ENCODE assay signal across 12 cellular contexts in genomic region chr15:67186688-67187087, GRCh38.
A peak's percentile ranks its signal among the peaks of the same experiment; 100 is the strongest.
DNase-seq lines count a peak whose midpoint lies in the region; ATAC-seq and TF ChIP-seq lines count a peak whose summit lies in the region.
"Had no signal": no experiment of that assay in that cellular context is flagged by ENCODE, and none has a peak within 500 bp of the region (broad histone marks: within the 10 kb centered on the region; RNA-seq: fewer than 3 reads in every experiment).

No MANE protein-coding gene starts in this region.

- no peak overlapping the region for H3K9ac ChIP-seq in rectal smooth muscle tissue (ENCODE audit: low read length)

- CTCF ChIA-PET in AG04450 (lab: Charles Lee): no interaction called here

- TF ChIP-seq CTCF in AG04450 (IDR thresholded peaks at IDR 0.05; ENCODE audit: low read depth, low read length): no peak
- TF ChIP-seq CTCF in HFFc6 (IDR thresholded peaks at IDR 0.05): no peak
- no peak for TF ChIP-seq CTCF in esophagus squamous epithelium (IDR thresholded peaks at IDR 0.05)

- peaks cover 80% of the 10 kb centered on the region for H3K36me3 Mint-ChIP-seq in HFFc6 (ENCODE audit: low read depth)

- TF ChIP-seq POLR2A in esophagus squamous epithelium (IDR thresholded peaks at IDR 0.05): no peak

- no peak for DNase-seq in AG04450 (ENCODE audit: low read depth, low spot score)
- DNase-seq in HFFc6: no peak
- no peak for DNase-seq in esophagus squamous epithelium (lab: John Stamatoyannopoulos, UW)
- DNase-seq in NCI-H446 (lab: John Stamatoyannopoulos, UW): no peak
- DNase-seq: activated T-cell treated with anti-CD3 and anti-CD28 coated beads, Interleukin-2, amount 50 U/mL, for 72 hours; NCI-H2171; small intestine had no signal

- H3K4me1 Mint-ChIP-seq in HFFc6 (ENCODE audit: low read depth): peaks cover 76% of the 10 kb centered on the region

- H3K27ac ChIP-seq in AG04450 (ENCODE audit: low read depth, low read length) (peak overlapping the region; percentile 61), esophagus squamous epithelium (peak overlapping the region in 3 of 4 donors; percentile 73 to 81 (median 73)), rectal smooth muscle tissue (ENCODE audit: low read depth, low read length) (peak overlapping the region; percentile 64)

- 81 to 100% methylated on average over 1 to 4 of the region's 4 CpGs for WGBS in esophagus squamous epithelium, 2 donors

- ATAC-seq in HG02678 (IDR thresholded peaks at IDR 0.05; ENCODE audit: unreplicated experiment) (no peak), HG02840 (IDR thresholded peaks at IDR 0.05; ENCODE audit: low FRiP score, unreplicated experiment) (no peak), GM18498 (IDR thresholded peaks at IDR 0.05; ENCODE audit: unreplicated experiment) (no peak)

- H3K27me3 ChIP-seq in AG04450 (ENCODE audit: control insufficient read depth, insufficient read depth, low read length) (no peaks in the 10 kb centered on the region), esophagus squamous epithelium (no peaks in the 10 kb centered on the region), rectal smooth muscle tissue (ENCODE audit: control insufficient read depth, insufficient read depth, low read length) (no peaks in the 10 kb centered on the region)

- peaks cover 44% of the 10 kb centered on the region for H3K27me3 Mint-ChIP-seq in HFFc6 (ENCODE audit: insufficient read depth)
- H3K27me3 Mint-ChIP-seq: brain had no signal

- H3K27ac Mint-ChIP-seq in HFFc6: peak overlapping the region; percentile 54; the same call in 1 of the 2 replicates
- H3K27ac Mint-ChIP-seq: activated T-cell treated with anti-CD3 and anti-CD28 coated beads, Interleukin-2, amount 50 U/mL, for 72 hours had no signal

- no peaks in the 10 kb centered on the region for H3K9me3 ChIP-seq in AG04450 (ENCODE audit: control insufficient read depth, insufficient read depth, low read length)
- no peaks in the 10 kb centered on the region for H3K9me3 ChIP-seq in esophagus squamous epithelium

- intact Hi-C loops in esophagus squamous epithelium (cut with DNase I): no loop called here

- peaks cover 24 to 75% (median 47%) of the 10 kb centered on the region in 3 donors for H3K4me1 ChIP-seq in esophagus squamous epithelium
- H3K4me1 ChIP-seq in rectal smooth muscle tissue (ENCODE audit: control insufficient read depth, insufficient read depth, low read length): peaks cover 38% of the 10 kb centered on the region

- H3K36me3 ChIP-seq in esophagus squamous epithelium (peaks cover 14 to 96% (median 39%) of the 10 kb centered on the region in 3 donors), rectal smooth muscle tissue (ENCODE audit: control insufficient read depth, insufficient read depth, low read length) (peaks cover 20% of the 10 kb centered on the region)

- POLR2A ChIA-PET in AG04450 (lab: Yijun Ruan, JAX): interaction anchor here (0.7 to 2.8 kb wide), 3 partner anchors 8 to 137 kb away, joined by 3 to 16 read pairs (median 3); no protein-coding TSS in a partner anchor

- no peak overlapping the region for H3K4me3 Mint-ChIP-seq in HFFc6
- H3K4me3 Mint-ChIP-seq: brain had no signal

- H3K9me3 Mint-ChIP-seq in HFFc6: no peaks in the 10 kb centered on the region; the same call in 1 of the 2 replicates
- H3K9me3 Mint-ChIP-seq: activated T-cell treated with anti-CD3 and anti-CD28 coated beads, Interleukin-2, amount 50 U/mL, for 72 hours; brain had no signal

- H3K4me3 ChIP-seq in AG04450 (ENCODE audit: low read depth, low read length) (no peak overlapping the region), esophagus squamous epithelium (no peak overlapping the region), rectal smooth muscle tissue (ENCODE audit: low read length) (no peak overlapping the region)
